11 cellular contexts compared by ENCODE assay signal in genomic region chr3:153319691-153320552, GRCh38.
DNase-seq lines count a peak whose midpoint lies in the region; ATAC-seq, FAIRE-seq and TF ChIP-seq lines count a peak whose summit lies in the region.
"Had no signal": no experiment of that assay in that cellular context is flagged by ENCODE, and none has a peak within 500 bp of the region (broad histone marks: within the 10 kb centered on the region; RNA-seq: fewer than 3 reads in every experiment).

No MANE protein-coding gene starts in this region.

- H3K36me3 Mint-ChIP-seq in osteocyte (ENCODE audit: unreplicated experiment), result peaks cover 3% of the 10 kb centered on the region
- H3K36me3 Mint-ChIP-seq: naive B cell had no signal

- peak overlapping the region; percentile 41 for H2AFZ ChIP-seq in GM12878 (ENCODE audit: control insufficient read depth, low read depth, low read length)

- H4K20me1 ChIP-seq in GM12878 (ENCODE audit: control insufficient read depth, insufficient read depth), result no peaks in the 10 kb centered on the region

- TF ChIP-seq CTCF in GM12878 (IDR thresholded peaks at IDR 0.05 in 2 of 3, conservative IDR thresholded peaks at IDR 0.05 in 1 of 3; ENCODE audit: control insufficient read depth in 2 of 3, extremely low read depth in 1 of 3, insufficient read depth in 1 of 3, low read depth in 3 of 3, low read length in 3 of 3) (no peak), osteocyte (IDR thresholded peaks at IDR 0.05) (no peak)

- POLR2A ChIA-PET in GM12878 (lab: Charles Lee), result no interaction called here

- no peak for TF ChIP-seq POLR2A in GM12878 (IDR thresholded peaks at IDR 0.05; ENCODE audit: low read depth, low read length)

- H3K9ac ChIP-seq in GM12878 (ENCODE audit: control insufficient read depth, insufficient read depth, low read length), result no peak overlapping the region

- H3K4me1 ChIP-seq in GM12878 (ENCODE audit: control insufficient read depth, insufficient read depth, low read length), result no peaks in the 10 kb centered on the region
- H3K4me1 ChIP-seq: Peyer's patch had no signal

- peaks cover 37% of the 10 kb centered on the region for H3K4me1 Mint-ChIP-seq in osteocyte (ENCODE audit: unreplicated experiment)
- H3K4me1 Mint-ChIP-seq: naive B cell had no signal

- 26% methylated on average over 2 of the region's 2 CpGs for WGBS in GM12878 (ENCODE audit: insufficient coverage, insufficient replicate concordance, low lambda C conversion rate, missing lambda C conversion rate)

- no peaks in the 10 kb centered on the region; the same call in 2 of the 3 replicates for H3K9me3 ChIP-seq in GM12878 (replicated peaks; ENCODE audit: control insufficient read depth, insufficient read depth, low read length)
- H3K9me3 ChIP-seq: Peyer's patch had no signal

- H3K9me3 Mint-ChIP-seq in osteocyte (ENCODE audit: unreplicated experiment), result peaks cover 7% of the 10 kb centered on the region

- peak; percentile 65 for ATAC-seq in GM18870 (IDR thresholded peaks at IDR 0.05; ENCODE audit: unreplicated experiment)
- peak; percentile 49 for ATAC-seq in HG02588 (IDR thresholded peaks at IDR 0.05; ENCODE audit: unreplicated experiment)
- ATAC-seq in GM12878, result 0 out of 3 replicates have a peak, but pooled peaks have one; percentile 22

- no peak for TF ChIP-seq RAD21 in GM12878 (IDR thresholded peaks at IDR 0.05; ENCODE audit: insufficient read depth, low read depth, low read length)

- intact Hi-C loops in GM12878 (cut with micrococcal nuclease; ENCODE audit: unreplicated experiment), result no loop called here

- 0 out of 2 replicates have a peak overlapping the region, but pooled peaks have one; percentile 3 for H3K4me2 ChIP-seq in GM12878 (ENCODE audit: control insufficient read depth, insufficient read depth)

- BruUV-seq in GM12878 (replicated peaks; lab: Mats Ljungman, UMichigan), result no TSS peak

- no peak for FAIRE-seq in GM12878 (lab: Jason Lieb, UNC)
- FAIRE-seq: GM19239 had no signal

- H3K4me3 Mint-ChIP-seq in osteocyte (ENCODE audit: unreplicated experiment), result no peak overlapping the region
- H3K4me3 Mint-ChIP-seq: naive B cell had no signal

- RAD21 ChIA-PET in GM12878 (lab: Charles Lee; ENCODE audit: unreplicated experiment), result no interaction called here

- peak overlapping the region; percentile 68 for H3K27ac Mint-ChIP-seq in osteocyte (ENCODE audit: unreplicated experiment)
- H3K27ac Mint-ChIP-seq: naive B cell had no signal

- no peak overlapping the region for H3K4me3 ChIP-seq in GM12878
- H3K4me3 ChIP-seq: Peyer's patch had no signal

- H3K27ac ChIP-seq in GM12878 (ENCODE audit: control insufficient read depth, insufficient read depth), result no peak overlapping the region
- H3K27ac ChIP-seq: epithelial cell of prostate had no signal

- TF ChIP-seq EP300 in GM12878 (IDR thresholded peaks at IDR 0.05; ENCODE audit: borderline replicate concordance in 1 of 2, control insufficient read depth in 1 of 2, low read depth in 2 of 2, low read length in 2 of 2), result no peak

- H3K27me3 ChIP-seq in GM12878 (replicated peaks in 1 of 2; ENCODE audit: control insufficient read depth in 2 of 2, insufficient read depth in 2 of 2, low read length in 1 of 2), result no peaks in the 10 kb centered on the region
- H3K27me3 ChIP-seq: Peyer's patch had no signal

- H3K27me3 Mint-ChIP-seq in osteocyte (ENCODE audit: unreplicated experiment), result peaks cover 3% of the 10 kb centered on the region

- SMC1A ChIA-PET in GM12878 (lab: Charles Lee; ENCODE audit: uncharacterized antibody, unreplicated experiment), result interaction anchor here (1.0 to 1.5 kb wide), 2 partner anchors 9 to 15 kb away, joined by 3 read pairs; no protein-coding TSS in a partner anchor

- CTCF ChIA-PET in GM12878 (lab: Yijun Ruan, JAX), result interaction anchor here (0.9 kb wide), 1 partner anchor 277 kb away, joined by 3 read pairs; no protein-coding TSS in a partner anchor

- DNase-seq in GM12878 (ENCODE audit: low read depth, low spot score), result no peak
- no peak for DNase-seq in osteocyte (ENCODE audit: extremely low spot score, unreplicated experiment)
- no peak for DNase-seq in hypothalamus (lab: John Stamatoyannopoulos, UW)
- DNase-seq in mucosa of gallbladder (ENCODE audit: low spot score), result no peak
- DNase-seq in hippocampal formation (lab: John Stamatoyannopoulos, UW), result no peak
- DNase-seq: naive B cell, Peyer's patch had no signal

- in situ Hi-C loops in GM12878 (cut with MboI), result no loop called here

- no peaks in the 10 kb centered on the region for H3K79me2 ChIP-seq in GM12878 (ENCODE audit: control insufficient read depth, insufficient read depth, low read length)

- no peaks in the 10 kb centered on the region for H3K36me3 ChIP-seq in GM12878 (ENCODE audit: control insufficient read depth in 2 of 2, insufficient read depth in 2 of 2, low read length in 1 of 2)
- H3K36me3 ChIP-seq: Peyer's patch had no signal

TF ChIP-seq in GM12878, 131 proteins besides CTCF, POLR2A, EP300 and RAD21:
- TF ChIP-seq CREB1 (IDR thresholded peaks at IDR 0.05; ENCODE audit: low read depth) (no peak), CBX5 (IDR thresholded peaks at IDR 0.05; ENCODE audit: low read depth) (no peak), IRF4 (IDR thresholded peaks at IDR 0.05; ENCODE audit: low read depth, low read length) (no peak), JUND (IDR thresholded peaks at IDR 0.05; ENCODE audit: low read depth, low read length) (no peak), FOS (IDR thresholded peaks at IDR 0.05; ENCODE audit: borderline replicate concordance, extremely low read depth, insufficient read length) (no peak), NR2F1 (conservative IDR thresholded peaks at IDR 0.05) (no peak), SRF (IDR thresholded peaks at IDR 0.05; ENCODE audit: low read depth in 2 of 2, low read length in 2 of 2) (no peak)
